Comparison of ENCODE assay signal across 23 cellular contexts in genomic region chr17:75081611-75082540, GRCh38. TPM values are rescaled to one million over a fixed set of nuclear protein-coding genes. Genes with fewer than 3 reads are reported as not detected.
DNase-seq lines count a peak whose midpoint lies in the region; ATAC-seq and TF ChIP-seq lines count a peak whose summit lies in the region.
"Had no signal": no experiment of that assay in that cellular context is flagged by ENCODE, and none has a peak within 500 bp of the region (broad histone marks: within the 10 kb centered on the region; RNA-seq: fewer than 3 reads in every experiment).

No MANE protein-coding gene starts in this region.

- H3K9me3 Mint-ChIP-seq in stimulated activated effector memory CD8-positive, alpha-beta T cell treated with anti-CD3 and anti-CD28 coated beads, Interleukin-12 subunit alpha, Interleukin-12 subunit beta, amount 100 ng/mL, for 72 hours: no peaks in the 10 kb centered on the region
- H3K9me3 Mint-ChIP-seq: stimulated activated naive B cell treated with anti-CD40 and anti-IgM and Interleukin-4, amounts not matched to agents 10 μg/mL and 1 μg/mL and 100 μg/mL, for 72 hours had no signal

- H2AFZ ChIP-seq in PC-9: no peak overlapping the region

- no peaks in the 10 kb centered on the region for H4K20me1 ChIP-seq in PC-9 (ENCODE audit: insufficient read depth)

- intact Hi-C loops in PC-9 (cut with micrococcal nuclease; ENCODE audit: unreplicated experiment): no loop called here
- intact Hi-C loops in ascending aorta (cut with DNase I): no loop called here

- peak overlapping the region; percentile 15 for H3K27ac Mint-ChIP-seq in stimulated activated effector memory CD8-positive, alpha-beta T cell treated with anti-CD3 and anti-CD28 coated beads, Interleukin-12 subunit alpha, Interleukin-12 subunit beta, amount 100 ng/mL, for 72 hours
- H3K27ac Mint-ChIP-seq: activated naive CD8-positive, alpha-beta T cell; stimulated activated naive B cell treated with anti-CD40 and anti-IgM and Interleukin-4, amounts not matched to agents 10 μg/mL and 1 μg/mL and 100 μg/mL, for 72 hours had no signal

- no peaks in the 10 kb centered on the region for H3K9me2 ChIP-seq in PC-9 (ENCODE audit: insufficient read depth)

- peaks cover 7% of the 10 kb centered on the region for H3K79me2 ChIP-seq in PC-9 (ENCODE audit: low read depth)

- H3K36me3 ChIP-seq in PC-9 (ENCODE audit: low read depth): no peaks in the 10 kb centered on the region
- H3K36me3 ChIP-seq in ascending aorta: no peaks in the 10 kb centered on the region
- H3K36me3 ChIP-seq: breast epithelium, gastrocnemius medialis, WERI-Rb-1 had no signal

- no peak overlapping the region for H3K4me3 Mint-ChIP-seq in stimulated activated effector memory CD8-positive, alpha-beta T cell treated with anti-CD3 and anti-CD28 coated beads, Interleukin-12 subunit alpha, Interleukin-12 subunit beta, amount 100 ng/mL, for 72 hours
- H3K4me3 Mint-ChIP-seq: activated naive CD8-positive, alpha-beta T cell; stimulated activated naive B cell treated with anti-CD40 and anti-IgM and Interleukin-4, amounts not matched to agents 10 μg/mL and 1 μg/mL and 100 μg/mL, for 72 hours had no signal

- ATAC-seq in stimulated activated effector memory CD8-positive, alpha-beta T cell treated with anti-CD3 and anti-CD28 coated beads, Interleukin-12 subunit alpha, Interleukin-12 subunit beta, amount 100 ng/mL, for 72 hours: no peak
- ATAC-seq in GM18858 (IDR thresholded peaks at IDR 0.05; ENCODE audit: unreplicated experiment): no peak
- ATAC-seq: gastrocnemius medialis; naive thymus-derived CD4-positive, alpha-beta T cell; stimulated activated naive B cell treated with anti-CD40 and anti-IgM and Interleukin-4, amounts not matched to agents 10 μg/mL and 1 μg/mL and 100 μg/mL, for 72 hours had no signal

- no peaks in the 10 kb centered on the region for H3K36me3 Mint-ChIP-seq in stimulated activated effector memory CD8-positive, alpha-beta T cell treated with anti-CD3 and anti-CD28 coated beads, Interleukin-12 subunit alpha, Interleukin-12 subunit beta, amount 100 ng/mL, for 72 hours
- H3K36me3 Mint-ChIP-seq: activated naive CD8-positive, alpha-beta T cell; naive thymus-derived CD4-positive, alpha-beta T cell; stimulated activated naive B cell treated with anti-CD40 and anti-IgM and Interleukin-4, amounts not matched to agents 10 μg/mL and 1 μg/mL and 100 μg/mL, for 72 hours had no signal

- H3K27ac ChIP-seq in PC-9: peak overlapping the region; percentile 49
- H3K27ac ChIP-seq in ascending aorta: no peak overlapping the region
- H3K27ac ChIP-seq: breast epithelium, dorsolateral prefrontal cortex, gastrocnemius medialis, WERI-Rb-1 had no signal

- no peak overlapping the region for H3K4me3 ChIP-seq in PC-9
- H3K4me3 ChIP-seq in ascending aorta: no peak overlapping the region
- H3K4me3 ChIP-seq: breast epithelium, dorsolateral prefrontal cortex, gastrocnemius medialis had no signal

- H3K27me3 ChIP-seq in PC-9 (ENCODE audit: insufficient read depth, low read depth) (no peaks in the 10 kb centered on the region), ascending aorta (no peaks in the 10 kb centered on the region)
- H3K27me3 ChIP-seq: breast epithelium, gastrocnemius medialis had no signal

- H3K4me1 ChIP-seq in PC-9 (replicated peaks; ENCODE audit: insufficient read depth) (peaks cover 77% of the 10 kb centered on the region), ascending aorta (peaks cover 9 to 22% of the 10 kb centered on the region in 2 donors)

- H3F3A ChIP-seq in PC-9 (ENCODE audit: insufficient read depth, low read depth): peaks cover 84% of the 10 kb centered on the region

- POLR2A ChIA-PET in PC-9 (lab: Charles Lee; ENCODE audit: unreplicated experiment): no interaction called here

- DNase-seq in PC-9 (no peak), epidermal melanocyte (ENCODE audit: insufficient read length, low spot score) (peak; percentile 11), ascending aorta (ENCODE audit: low spot score in 2 of 2) (no peak)
- DNase-seq in stimulated activated effector memory CD8-positive, alpha-beta T cell treated with anti-CD3 and anti-CD28 coated beads, Interleukin-12 subunit alpha, Interleukin-12 subunit beta, amount 100 ng/mL, for 72 hours (ENCODE audit: low spot score in 2 of 2): no peak
- DNase-seq: activated CD4-positive, alpha-beta T cell treated with anti-CD3 and anti-CD28 coated beads for 48 hours; activated effector memory CD4-positive, alpha-beta T cell treated with anti-CD3 and anti-CD28 coated beads, Interleukin-2, amount 50 U/mL, for 16 hours; C1 segment of cervical spinal cord; Caco-2; DMS79 treated with DMSO at 0.1 percent for 48 hours; dorsolateral prefrontal cortex; gastrocnemius medialis; GF-D8; naive thymus-derived CD4-positive, alpha-beta T cell; NCI-H1436 treated with DMSO at 0.1 percent for 48 hours; NCI-H2081 treated with DMSO at 0.1 percent for 48 hours; NCI-H446 treated with DMSO at 0.1 percent for 48 hours; NCI-H774; stimulated activated naive B cell treated with anti-CD40 and anti-IgM and Interleukin-4, amounts not matched to agents 10 μg/mL and 1 μg/mL and 100 μg/mL, for 72 hours; substantia nigra; WERI-Rb-1 had no signal

- peaks cover 22% of the 10 kb centered on the region for H3K4me1 Mint-ChIP-seq in stimulated activated effector memory CD8-positive, alpha-beta T cell treated with anti-CD3 and anti-CD28 coated beads, Interleukin-12 subunit alpha, Interleukin-12 subunit beta, amount 100 ng/mL, for 72 hours

- CTCF ChIA-PET in PC-9 (lab: Charles Lee): no interaction called here

- no peak for TF ChIP-seq CTCF in PC-9 (conservative IDR thresholded peaks at IDR 0.05)
- TF ChIP-seq CTCF in ascending aorta (IDR thresholded peaks at IDR 0.05): no peak

- no TSS peak for BruUV-seq in PC-9 (replicated peaks; lab: Mats Ljungman, UMichigan)

- H3K4me2 ChIP-seq in PC-9: peak overlapping the region; percentile 52

- H3K9me3 ChIP-seq in PC-9 (ENCODE audit: insufficient read depth, low read depth) (no peaks in the 10 kb centered on the region), ascending aorta (no peaks in the 10 kb centered on the region)
- H3K9me3 ChIP-seq: breast epithelium, Caco-2, gastrocnemius medialis had no signal

RNA-seq across cellular contexts. Expression of gene SLC16A5, which starts 5.9 kb away (rescaled TPM):
- 70.2 and 88.5 TPM in 2 replicates for total RNA-seq in PC-9 (2021)
- total RNA-seq in ascending aorta: 101 TPM

RNA-seq across cellular contexts. Expression of gene ARMC7, which starts 27.9 kb away (rescaled TPM):
- total RNA-seq in PC-9 (2021) (19.2 and 20.5 TPM in 2 replicates), ascending aorta (1.4 TPM)

RNA-seq across cellular contexts. Expression of gene KCTD2, which starts 34.9 kb away (rescaled TPM):
- 18.4 and 18.6 TPM in 2 replicates for total RNA-seq in PC-9 (2021)
- 31.4 TPM for total RNA-seq in ascending aorta

RNA-seq across cellular contexts. Expression of gene ATP5PD, which starts 35.1 kb away (rescaled TPM):
- total RNA-seq in PC-9 (2021) (306 and 336 TPM in 2 replicates), ascending aorta (133 TPM)

RNA-seq across cellular contexts. Expression of gene NT5C, which starts 49.7 kb away (rescaled TPM):
- total RNA-seq in PC-9 (2021) (38.6 and 52.3 TPM in 2 replicates), ascending aorta (18.3 TPM)
